ENCODE assay signal across 8 cellular contexts in the genomic region with DNA sequence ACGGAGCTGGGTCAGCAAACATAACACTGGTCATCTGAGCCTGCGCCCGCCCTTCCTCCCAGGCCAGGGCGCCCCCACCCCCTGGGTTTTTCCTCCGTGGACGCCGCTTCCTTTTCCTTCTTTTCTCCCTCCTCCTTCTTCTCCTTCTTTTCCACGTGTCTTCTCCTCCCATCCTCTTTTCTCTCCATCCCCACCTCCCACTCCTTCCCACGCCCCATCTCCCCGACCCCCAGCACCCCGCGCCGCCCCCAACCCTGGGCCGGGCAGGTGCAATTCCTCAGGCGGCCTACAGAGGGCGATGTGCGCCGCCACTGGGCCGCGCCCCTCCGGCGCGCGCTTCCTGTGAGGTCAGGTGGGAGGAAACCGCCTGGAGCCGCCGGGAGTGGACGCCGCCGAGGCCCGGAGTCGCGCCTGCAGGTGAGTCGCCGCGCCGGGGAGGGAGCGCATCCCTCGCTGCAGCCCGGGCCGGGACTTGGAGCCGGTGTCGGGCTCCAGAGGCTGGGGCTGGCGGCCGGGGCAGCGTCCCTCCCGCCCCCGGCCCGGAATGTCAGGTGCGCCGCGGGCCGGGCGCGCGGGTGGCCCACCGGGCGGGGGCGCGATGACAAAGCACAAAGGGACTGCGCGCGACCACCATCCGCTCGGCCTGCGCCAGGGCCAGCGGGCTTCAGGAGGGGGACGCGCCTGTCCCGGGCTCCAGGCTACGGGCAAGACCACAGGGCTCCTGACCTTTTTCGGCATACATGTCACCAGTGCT. TPM values are rescaled to one million over a fixed set of nuclear protein-coding genes. Genes with fewer than 3 reads are reported as not detected.
DNase-seq lines count a peak whose midpoint lies in the region; ATAC-seq, FAIRE-seq and TF ChIP-seq lines count a peak whose summit lies in the region.

A gene with protein sequence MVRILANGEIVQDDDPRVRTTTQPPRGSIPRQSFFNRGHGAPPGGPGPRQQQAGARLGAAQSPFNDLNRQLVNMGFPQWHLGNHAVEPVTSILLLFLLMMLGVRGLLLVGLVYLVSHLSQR (plus strand): TSS at position 351 of the 754 bp plus-strand sequence. CDS start 1,497 bp downstream, outside the sequence.

- WGBS in H1 (ENCODE audit: extremely low coverage in 1 of 2, insufficient coverage in 1 of 2, insufficient read length in 1 of 2, insufficient replicate concordance in 2 of 2, low coverage in 1 of 2, low lambda C conversion rate in 2 of 2, missing lambda C conversion rate in 1 of 2), 2 experiments = 7% methylated on average over 38 of the region's 72 CpGs; no CpG with 5 or more reads in 1 of the 2 experiments

- peak within 1 kb of the TSS; percentile 72 to 96 for H3K4me2 ChIP-seq in H1 (ENCODE audit: insufficient read depth in 1 of 2, low read depth in 2 of 2, low read length in 2 of 2)

- no peaks in the 10 kb centered on the region for H3K79me1 ChIP-seq in H1 (ENCODE audit: low read depth, low read length)

- peak within 1 kb of the TSS; percentile 20 for H4K5ac ChIP-seq in H1 (ENCODE audit: insufficient read length, low read depth, low read length)

- peaks cover 0 to 9% (median 4%) of the 10 kb centered on the region in 4 experiments; a peak in 4 of 7 replicates for H3K27me3 ChIP-seq in H1 (replicated peaks in 1 of 4; ENCODE audit: control insufficient read depth in 3 of 4, extremely low read depth in 1 of 4, insufficient read depth in 3 of 4, low read length in 3 of 4)
- peaks cover 5 to 6% of the 10 kb centered on the region in 2 donors for H3K27me3 ChIP-seq in mucosa of rectum (ENCODE audit: control insufficient read depth in 2 of 2, insufficient read depth in 2 of 2, low read length in 2 of 2)

- peak; percentile 62 to 90 (median 83) for TF ChIP-seq CTCF in H1 (IDR thresholded peaks at IDR 0.05; ENCODE audit: control extremely low read depth in 1 of 3, insufficient read depth in 1 of 3, low read depth in 1 of 3, low read length in 3 of 3)

- H2BK12ac ChIP-seq in H1 (ENCODE audit: low read depth, low read length) = peak within 1 kb of the TSS; percentile 50; the same call in 1 of the 2 replicates

- TF ChIP-seq EP300 in H1 (IDR thresholded peaks at IDR 0.05; ENCODE audit: borderline replicate concordance in 1 of 2, low read depth in 2 of 2, low read length in 2 of 2) = 0 out of 3 replicates have a peak, but pooled peaks of 1 of the 2 experiments have one; percentile 38

- peak within 1 kb of the TSS; percentile 57 for H3K4ac ChIP-seq in H1 (replicated peaks; ENCODE audit: insufficient read length, low read depth, low read length)

- CTCF ChIA-PET in H1 (lab: Charles Lee; ENCODE audit: partially characterized antibody) = interaction anchor here (0.7 to 41.0 kb wide), 32 partner anchors 8 to 284 kb away, joined by 3 to 1374 read pairs (median 6); a partner anchor contains a TSS

- H2BK5ac ChIP-seq in H1 (ENCODE audit: low read depth, low read length) = no peak within 1 kb of the TSS

- POLR2A ChIA-PET in H1 (lab: Charles Lee; ENCODE audit: partially characterized antibody) = interaction anchor here (1.3 kb wide), 1 partner anchor 56 kb away, joined by 3 read pairs; no protein-coding TSS in a partner anchor

- no peak within 1 kb of the TSS for H3K23ac ChIP-seq in H1 (ENCODE audit: insufficient read length)

- H3K9me3 ChIP-seq in H1 (ENCODE audit: insufficient read depth in 2 of 2, low read depth in 1 of 2, low read length in 1 of 2) = no peaks in the 10 kb centered on the region
- no peaks in the 10 kb centered on the region for H3K9me3 ChIP-seq in mucosa of rectum (ENCODE audit: control insufficient read depth in 2 of 2, low read length in 2 of 2)

- H3K36me3 ChIP-seq in H1 (ENCODE audit: control insufficient read depth in 2 of 4, insufficient read depth in 4 of 4, low read length in 3 of 4) = peaks cover 2 to 7% (median 3%) of the 10 kb centered on the region in 4 experiments; a peak in 2 of 8 replicates
- H3K36me3 ChIP-seq in mucosa of rectum (ENCODE audit: control insufficient read depth in 2 of 2, insufficient read depth in 2 of 2, low read length in 2 of 2) = no peaks in the 10 kb centered on the region

- H4K20me1 ChIP-seq in H1 (replicated peaks in 1 of 2; ENCODE audit: control insufficient read depth in 1 of 2, insufficient read depth in 2 of 2, low read length in 2 of 2) = peaks cover 0 to 2% of the 10 kb centered on the region in 2 experiments

- H2AFZ ChIP-seq in H1 (ENCODE audit: low read length) = peak within 1 kb of the TSS; percentile 100

- peak within 1 kb of the TSS; percentile 53 to 81 (median 79) for H3K4me3 ChIP-seq in H1 (ENCODE audit: extremely low read depth in 1 of 4, insufficient read depth in 2 of 4, low read depth in 3 of 4, low read length in 4 of 4)
- peak within 1 kb of the TSS; percentile 52 to 67 for H3K4me3 ChIP-seq in mucosa of rectum (ENCODE audit: low read length in 2 of 2)

- peak in 1 of 2 experiments; percentile 71; a peak in 2 of 3 replicates for TF ChIP-seq POLR2A in H1 (IDR thresholded peaks at IDR 0.05; ENCODE audit: control extremely low read depth in 1 of 2, low read depth in 2 of 2, low read length in 2 of 2)

- H3K14ac ChIP-seq in H1 (ENCODE audit: insufficient read length) = no peak within 1 kb of the TSS

- peak; percentile 47 to 56 for TF ChIP-seq RAD21 in H1 (IDR thresholded peaks at IDR 0.05 in 1 of 2, conservative IDR thresholded peaks at IDR 0.05 in 1 of 2; ENCODE audit: low read depth in 2 of 2, low read length in 2 of 2)

- H3K23me2 ChIP-seq in H1 (ENCODE audit: low read depth, low read length) = peaks cover 8% of the 10 kb centered on the region

- no peak within 1 kb of the TSS for H2BK15ac ChIP-seq in H1 (ENCODE audit: low read length)

- no peak within 1 kb of the TSS for H2BK120ac ChIP-seq in H1 (replicated peaks; ENCODE audit: low read depth, low read length)

- no peak within 1 kb of the TSS; the same call in 1 of the 2 replicates for H2AK5ac ChIP-seq in H1 (ENCODE audit: low read depth, low read length)

- ATAC-seq in GM21447 (IDR thresholded peaks at IDR 0.05; ENCODE audit: unreplicated experiment) = no peak

- peak within 1 kb of the TSS; percentile 78 for H3K18ac ChIP-seq in H1 (ENCODE audit: extremely low read depth, low read length)

- peaks cover 0 to 7% (median 5%) of the 10 kb centered on the region in 4 experiments; a peak in 5 of 7 replicates for H3K4me1 ChIP-seq in H1 (replicated peaks in 1 of 4; ENCODE audit: control insufficient read depth in 3 of 4, insufficient read depth in 4 of 4, low read length in 3 of 4)
- peaks cover 3 to 4% of the 10 kb centered on the region in 2 donors for H3K4me1 ChIP-seq in mucosa of rectum (ENCODE audit: control insufficient read depth in 2 of 2, insufficient read depth in 2 of 2, low read length in 2 of 2)

- DNase-seq in NOMO-1 (lab: John Stamatoyannopoulos, UW; ENCODE audit: unreplicated experiment in 2 of 2) (peak; percentile 24 to 38), NOMO-1 treated with dmso at 0.1 percent for 144 hours (lab: John Stamatoyannopoulos, UW; ENCODE audit: unreplicated experiment) (no peak), NCI-H2171 (lab: John Stamatoyannopoulos, UW) (peak; percentile 32), H1 (ENCODE audit: low read depth in 1 of 2, low spot score in 2 of 2) (peak in 1 of 2 experiments; percentile 95)
- DNase-seq in activated CD8-positive, alpha-beta memory T cell treated with anti-CD3 and anti-CD28 coated beads for 4 hours (ENCODE audit: low read depth in 2 of 2) = peak; percentile 36 to 42
- DNase-seq in stimulated activated CD8-positive, alpha-beta memory T cell treated with anti-CD3 and anti-CD28 coated beads, Interleukin-4, amount 100 ng/mL, for 4 hours (ENCODE audit: low read depth in 2 of 2, low spot score in 1 of 2) = peak; percentile 31 to 34

- FAIRE-seq in H1 (lab: Jason Lieb, UNC) = no peak

- H4K91ac ChIP-seq in H1 (replicated peaks; ENCODE audit: insufficient read length, low read length) = peak within 1 kb of the TSS; percentile 64

- peak within 1 kb of the TSS; percentile 72 for H4K8ac ChIP-seq in H1 (ENCODE audit: extremely low read depth, insufficient read depth, low read length)

- H3K56ac ChIP-seq in H1 (replicated peaks; ENCODE audit: insufficient read length, low read depth, low read length) = no peak within 1 kb of the TSS

- H2BK20ac ChIP-seq in H1 (ENCODE audit: low read length) = peak within 1 kb of the TSS; percentile 6; the same call in 1 of the 2 replicates

- no peaks in the 10 kb centered on the region for H3K79me2 ChIP-seq in H1 (ENCODE audit: control insufficient read depth in 1 of 2, insufficient read depth in 2 of 2, low read length in 2 of 2)

- H3K9ac ChIP-seq in H1 (replicated peaks in 1 of 4; ENCODE audit: extremely low read depth in 1 of 4, low read depth in 3 of 4, low read length in 3 of 4) = peak within 1 kb of the TSS; percentile 54 to 83 (median 56)
- peak within 1 kb of the TSS; percentile 8 to 71 for H3K9ac ChIP-seq in mucosa of rectum (ENCODE audit: low read depth in 1 of 2, low read length in 2 of 2)

- H3K27ac ChIP-seq in H1 (ENCODE audit: low read depth, low read length) (no peak within 1 kb of the TSS; the same call in 1 of the 2 replicates), mucosa of rectum (ENCODE audit: low read depth in 2 of 2, low read length in 2 of 2) (no peak within 1 kb of the TSS)

TF ChIP-seq in H1, 55 proteins besides CTCF, POLR2A, EP300 and RAD21 (continues in another document):
- TF ChIP-seq, protein P1, sequence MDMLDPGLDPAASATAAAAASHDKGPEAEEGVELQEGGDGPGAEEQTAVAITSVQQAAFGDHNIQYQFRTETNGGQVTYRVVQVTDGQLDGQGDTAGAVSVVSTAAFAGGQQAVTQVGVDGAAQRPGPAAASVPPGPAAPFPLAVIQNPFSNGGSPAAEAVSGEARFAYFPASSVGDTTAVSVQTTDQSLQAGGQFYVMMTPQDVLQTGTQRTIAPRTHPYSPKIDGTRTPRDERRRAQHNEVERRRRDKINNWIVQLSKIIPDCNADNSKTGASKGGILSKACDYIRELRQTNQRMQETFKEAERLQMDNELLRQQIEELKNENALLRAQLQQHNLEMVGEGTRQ (IDR thresholded peaks at IDR 0.05; ENCODE audit: low read length) = peak; percentile 62
- TF ChIP-seq POLR2AphosphoS5 (IDR thresholded peaks at IDR 0.05; ENCODE audit: low read depth, low read length) (0 out of 2 replicates have a peak, but pooled peaks have one; percentile 40), TEAD4 (IDR thresholded peaks at IDR 0.05; ENCODE audit: low read depth, low read length) (no peak), SIX5 (IDR thresholded peaks at IDR 0.05; ENCODE audit: low read depth, low read length) (no peak)

RNA-seq across cellular contexts. Expression of the gene that starts here (rescaled TPM):
- 18.6 and 19.3 TPM in 2 replicates for total RNA-seq in H1 (2021; fragmentation: NEBNext Ultra II Directional; extraction: Animal tissue kit (Norgen Biotek cat#: 25700))
- 29.2 and 30.1 TPM in 2 replicates for polyA plus RNA-seq in H1 (2011; rRNA removed)
- polyA plus RNA-seq in H1 (2011; cell fraction: cytosol; rRNA removed) = 33.7 TPM
- polyA plus RNA-seq in H1 (2011; cell fraction: nucleus; rRNA removed) = 23.0 TPM
- 24.7 to 33.7 TPM (median 28.7 TPM) in 4 replicates for polyA plus RNA-seq in H1 (2012, experiment 1 of 2)
- 21.4 TPM for polyA plus RNA-seq in H1 (2012, experiment 2 of 2)
- 18.9 TPM for polyA plus RNA-seq in H1 (2013, experiment 1 of 2)
- polyA plus RNA-seq in H1 (2013, experiment 2 of 2) = 20.3 TPM
- polyA minus RNA-seq in H1 (2011; rRNA and poly(A)+ RNA removed) = 9.3 and 11.0 TPM in 2 replicates
- 8.7 TPM for polyA minus RNA-seq in H1 (2011; cell fraction: cytosol; rRNA and poly(A)+ RNA removed)
- polyA minus RNA-seq in H1 (2011; cell fraction: nucleus; rRNA and poly(A)+ RNA removed) = 14.9 TPM
